8 cellular contexts compared by ENCODE assay signal in the genomic region with DNA sequence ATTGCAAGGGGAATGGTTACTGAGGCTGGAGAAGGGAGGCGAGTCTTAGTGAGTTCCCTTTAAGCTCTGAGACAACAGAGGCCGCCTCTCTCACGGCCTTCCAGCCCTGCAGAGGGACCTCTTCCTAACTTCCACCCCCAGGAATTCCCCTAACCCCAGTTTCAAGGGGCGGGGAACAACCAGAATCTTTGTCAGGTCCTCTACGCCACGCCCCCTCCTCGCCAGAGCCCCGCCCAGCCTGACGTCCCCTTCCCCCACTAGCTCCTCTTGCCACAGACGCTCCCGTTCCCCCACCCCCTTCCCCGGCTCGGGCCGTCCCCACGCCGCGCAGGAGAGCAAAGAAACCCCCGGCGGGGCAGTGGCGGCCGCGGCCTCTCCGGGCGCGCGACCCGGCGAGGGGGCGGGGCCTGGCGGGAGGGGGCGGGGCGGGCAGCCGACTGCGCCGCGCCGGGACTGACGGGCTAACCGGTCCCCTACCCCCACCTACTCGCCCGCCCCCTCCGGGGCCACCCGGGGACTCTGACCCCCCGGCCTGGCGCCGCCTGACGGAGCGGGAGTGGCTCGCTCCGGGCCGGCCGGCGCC. TPM values are rescaled to one million over a fixed set of nuclear protein-coding genes. Genes with fewer than 3 reads are reported as not detected.
DNase-seq lines count a peak whose midpoint lies in the region; ATAC-seq and TF ChIP-seq lines count a peak whose summit lies in the region.

No MANE protein-coding gene starts in this region.

- no peak for TF ChIP-seq POLR2A in spleen (IDR thresholded peaks at IDR 0.05)

- H3K36me3 ChIP-seq in spleen: no peaks in the 10 kb centered on the region

- peak overlapping the region; percentile 58 to 62 for H3K4me3 ChIP-seq in cardiac fibroblast (replicated peaks in 1 of 2; ENCODE audit: low read depth in 2 of 2, low read length in 2 of 2)
- peak overlapping the region; percentile 51 to 92 (median 66) for H3K4me3 ChIP-seq in spleen

- 0 to 1% (median 0%) methylated on average over 14 to 52 of the region's 53 CpGs for WGBS in spleen, 5 donors

- H3K36me3 Mint-ChIP-seq in activated B cell treated with CpG ODN at 0.5 μM for 24 hours (ENCODE audit: low read depth): peaks cover 21% of the 10 kb centered on the region

- H3K27me3 ChIP-seq in spleen (replicated peaks in 1 of 7): no peaks in the 10 kb centered on the region

- H3K9me3 Mint-ChIP-seq in activated B cell treated with CpG ODN at 0.5 μM for 24 hours: no peaks in the 10 kb centered on the region

- peaks cover 21 to 65% (median 53%) of the 10 kb centered on the region in 6 donors for H3K4me1 ChIP-seq in spleen

- POLR2A ChIA-PET in activated B cell treated with CpG ODN at 0.5 μM for 24 hours (lab: Charles Lee): interaction anchor here (0.5 to 8.3 kb wide), 26 partner anchors 10 to 1153 kb away, joined by 3 to 215 read pairs (median 4); a partner anchor contains a TSS

- peak overlapping the region; percentile 93 to 98 (median 96) for H3K27ac ChIP-seq in spleen

- no peak for TF ChIP-seq CTCF in activated B cell treated with CpG ODN at 0.5 μM for 24 hours (IDR thresholded peaks at IDR 0.05)
- peak; percentile 10 for TF ChIP-seq CTCF in cardiac fibroblast (IDR thresholded peaks at IDR 0.05; ENCODE audit: low read depth, low read length)
- TF ChIP-seq CTCF in spleen (IDR thresholded peaks at IDR 0.05 in 8 of 11, conservative IDR thresholded peaks at IDR 0.05 in 3 of 11): peak in 1 of 11 experiments; percentile 27

- peaks cover 62% of the 10 kb centered on the region for H3K4me1 Mint-ChIP-seq in activated B cell treated with CpG ODN at 0.5 μM for 24 hours

- CTCF ChIA-PET in activated B cell treated with CpG ODN at 0.5 μM for 24 hours (lab: Charles Lee): interaction anchor here (0.7 to 4.6 kb wide), 7 partner anchors 12 to 285 kb away, joined by 3 to 24 read pairs (median 5); a partner anchor contains a TSS

- peak; percentile 64 for ATAC-seq in HG03025 (IDR thresholded peaks at IDR 0.05; ENCODE audit: low FRiP score, unreplicated experiment)
- ATAC-seq in activated B cell treated with CpG ODN at 0.5 μM for 24 hours (ENCODE audit: low read depth): peak; percentile 86

- H3K9me3 ChIP-seq in spleen: no peaks in the 10 kb centered on the region

- no peaks in the 10 kb centered on the region for H3K27me3 Mint-ChIP-seq in activated B cell treated with CpG ODN at 0.5 μM for 24 hours

- intact Hi-C loops in activated B cell treated with CpG ODN at 0.5 μM for 24 hours (cut with micrococcal nuclease): loop anchor here (1.0 to 10.0 kb wide), 11 partner anchors 12 to 590 kb away; a partner anchor contains a TSS
- intact Hi-C loops in spleen (cut with DNase I; ENCODE audit: low total_unique reads): no loop called here

- H3K4me3 Mint-ChIP-seq in activated B cell treated with CpG ODN at 0.5 μM for 24 hours: peak overlapping the region; percentile 86

- H3K27ac Mint-ChIP-seq in activated B cell treated with CpG ODN at 0.5 μM for 24 hours: peak overlapping the region; percentile 88

- DNase-seq in NCI-H2171 treated with DMSO at 0.1 percent for 48 hours (lab: John Stamatoyannopoulos, UW): peak; percentile 17
- no peak for DNase-seq in NCI-H2171 (lab: John Stamatoyannopoulos, UW)
- DNase-seq in NCI-H2227 treated with DMSO at 0.1 percent for 48 hours (lab: John Stamatoyannopoulos, UW): peak; percentile 60
- DNase-seq in activated B cell treated with CpG ODN at 0.5 μM for 24 hours: peak; percentile 96
- peak; percentile 95 for DNase-seq in cardiac fibroblast (ENCODE audit: low read depth in 2 of 2)
- DNase-seq in inferior parietal cortex (ENCODE audit: extremely low spot score): peak; percentile 74
- peak; percentile 99 for DNase-seq in spleen

RNA-seq across cellular contexts. Expression of a gene that starts 12.2 kb away (rescaled TPM):
- total RNA-seq in activated B cell treated with CpG ODN at 0.5 μM for 24 hours (26.0 and 29.5 TPM in 2 replicates), spleen (10 to 100 TPM; 10.5 to 24.5 (median 15.9) TPM)
- polyA plus RNA-seq in spleen: 10 to 100 TPM; 31.2 to 76.1 (median 67.2) TPM

RNA-seq across cellular contexts. Expression of a gene that starts 17.6 kb away (rescaled TPM):
- total RNA-seq in activated B cell treated with CpG ODN at 0.5 μM for 24 hours: 49.5 and 61.5 TPM in 2 replicates
- 10 to 100 TPM; 32.1 to 46.9 (median 40.4) TPM for total RNA-seq in spleen
- polyA plus RNA-seq in spleen: 10 to 100 TPM in 1 of 3 donors, 1 to 10 TPM in 2; 7.5 to 10.2 (median 9.3) TPM
